Comparison of ENCODE assay signal across 12 cellular contexts in the genomic region with DNA sequence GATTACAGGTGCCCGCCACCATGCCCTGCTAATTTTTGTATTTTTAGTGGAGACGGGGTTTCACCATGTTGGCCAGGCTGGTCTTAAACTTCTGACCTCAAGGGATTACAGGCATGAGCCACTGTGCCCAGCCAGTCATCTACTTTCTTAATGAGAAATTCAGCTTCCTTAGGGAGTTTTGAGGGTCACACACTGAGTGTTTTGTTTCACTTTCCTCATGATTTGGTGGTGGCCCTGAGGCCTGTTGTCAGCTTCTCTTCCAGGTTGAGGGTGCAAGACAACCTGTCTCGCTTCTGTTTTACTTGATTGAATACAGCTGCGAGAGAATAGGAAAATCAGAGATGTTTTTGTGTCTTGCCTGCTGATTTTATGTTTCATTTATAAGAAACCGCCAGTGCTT. TPM values are rescaled to one million over a fixed set of nuclear protein-coding genes. Genes with fewer than 3 reads are reported as not detected.
DNase-seq lines count a peak whose midpoint lies in the region; ATAC-seq and TF ChIP-seq lines count a peak whose summit lies in the region.
"Had no signal": no experiment of that assay in that cellular context is flagged by ENCODE, and none has a peak within 500 bp of the region (broad histone marks: within the 10 kb centered on the region; RNA-seq: fewer than 3 reads in every experiment).

No MANE protein-coding gene starts in this region.

- H3K4me3 Mint-ChIP-seq in CD14-positive monocyte = no peak overlapping the region

- H3K27me3 ChIP-seq in aorta (ENCODE audit: control insufficient read depth in 1 of 2, insufficient read depth in 2 of 2, low read length in 1 of 2) (no peaks in the 10 kb centered on the region), transverse colon (no peaks in the 10 kb centered on the region)

- TF ChIP-seq EP300 in transverse colon (IDR thresholded peaks at IDR 0.05; ENCODE audit: low read depth) = no peak

- no peaks in the 10 kb centered on the region for H3K9me3 ChIP-seq in aorta (ENCODE audit: control insufficient read depth, low read length)
- no peaks in the 10 kb centered on the region for H3K9me3 ChIP-seq in transverse colon

- H3K4me1 ChIP-seq in aorta (ENCODE audit: control insufficient read depth in 1 of 2, insufficient read depth in 2 of 2, low read length in 2 of 2) (peaks cover 0 to 8% of the 10 kb centered on the region in 2 donors), transverse colon (peaks cover 0 to 35% (median 10%) of the 10 kb centered on the region in 4 donors)

- ATAC-seq in GM18909 (IDR thresholded peaks at IDR 0.05; ENCODE audit: poor library complexity, unreplicated experiment) = peak; percentile 72
- ATAC-seq in HG02588 (IDR thresholded peaks at IDR 0.05; ENCODE audit: unreplicated experiment) = peak; percentile 70
- peak; percentile 80 for ATAC-seq in HG03432 (IDR thresholded peaks at IDR 0.05; ENCODE audit: unreplicated experiment)
- ATAC-seq in aorta (ENCODE audit: low FRiP score) = no peak

- peaks cover 0 to 2% of the 10 kb centered on the region in 2 donors for H3K36me3 ChIP-seq in aorta (ENCODE audit: control insufficient read depth in 1 of 2, insufficient read depth in 2 of 2, low read length in 1 of 2)
- H3K36me3 ChIP-seq in transverse colon = no peaks in the 10 kb centered on the region

- intact Hi-C loops in CD14-positive monocyte (cut with micrococcal nuclease) (no loop called here), aorta (cut with DNase I) (no loop called here), transverse colon (cut with DNase I; ENCODE audit: low total_unique reads) (no loop called here)

- H3K27me3 Mint-ChIP-seq in CD14-positive monocyte (ENCODE audit: low read depth in 3 of 3) = no peaks in the 10 kb centered on the region

- DNase-seq in CD14-positive monocyte (ENCODE audit: low spot score) (no peak), NCI-H446 treated with DMSO at 0.1 percent for 48 hours (lab: John Stamatoyannopoulos, UW) (no peak), aorta (no peak), transverse colon (no peak), NCI-H146 treated with DMSO at 0.1 percent for 48 hours (lab: John Stamatoyannopoulos, UW; ENCODE audit: unreplicated experiment) (no peak)
- DNase-seq: activated CD8-positive, alpha-beta memory T cell treated with anti-CD3 and anti-CD28 coated beads for 24 hours; NCI-H510A; stimulated activated naive CD4-positive, alpha-beta T cell treated with Interleukin-2 at 50 U/mL for 16 hours had no signal

- H3K4me3 ChIP-seq in aorta (ENCODE audit: low read length in 2 of 2) = no peak overlapping the region
- no peak overlapping the region for H3K4me3 ChIP-seq in transverse colon
- H3K4me3 ChIP-seq: SK-N-MC had no signal

- no peak for TF ChIP-seq POLR2A in transverse colon (IDR thresholded peaks at IDR 0.05)

- TF ChIP-seq CTCF in CD14-positive monocyte (IDR thresholded peaks at IDR 0.05) (no peak), transverse colon (IDR thresholded peaks at IDR 0.05) (no peak)

- peaks cover 35 to 56% of the 10 kb centered on the region in 2 donors for H3K36me3 Mint-ChIP-seq in CD14-positive monocyte

- peaks cover 63% of the 10 kb centered on the region for H3K4me1 Mint-ChIP-seq in CD14-positive monocyte

- in situ Hi-C loops in transverse colon (cut with MboI; ENCODE audit: low pct_ligation_motif_present in 1 of 4, low pct_unique_long_range_greater_than_20kb in 1 of 4, low sequenced_read_pairs in 3 of 4) = no loop called here

- 88 to 89% methylated on average over 5 of the region's 5 CpGs for WGBS in aorta, 2 donors
- WGBS in transverse colon (ENCODE audit: low coverage in 1 of 2), 2 donors = 85 to 90% methylated on average over 2 to 5 of the region's 5 CpGs

- peaks cover 0 to 1% (median 0%) of the 10 kb centered on the region in 7 donors for H3K9me3 Mint-ChIP-seq in CD14-positive monocyte

- H3K27ac Mint-ChIP-seq in CD14-positive monocyte = peak overlapping the region in 6 of 7 donors; percentile 13 to 80 (median 72)

- H3K27ac ChIP-seq in aorta (ENCODE audit: low read depth in 1 of 2, low read length in 2 of 2) (no peak overlapping the region), transverse colon (no peak overlapping the region)
- H3K27ac ChIP-seq: SK-N-MC had no signal

RNA-seq across cellular contexts. Expression of gene FRY, which starts 9.9 kb away (rescaled TPM):
- polyA plus RNA-seq in CD14-positive monocyte = 1 to 10 TPM; 3.9 to 5.0 TPM
- total RNA-seq in aorta = 100 to 1,000 TPM; 141 to 328 TPM
- 10 to 100 TPM; 24.8 to 49.3 TPM for polyA plus RNA-seq in aorta
- 10 to 100 TPM in 2 of 4 donors, 1 to 10 TPM in 2; 6.7 to 42.6 (median 12.4) TPM for total RNA-seq in transverse colon
